In genomic region chr14:68518910-68519686, GRCh38 we compare ENCODE assay signal across 13 cellular contexts.
DNase-seq lines count a peak whose midpoint lies in the region; ATAC-seq, FAIRE-seq and TF ChIP-seq lines count a peak whose summit lies in the region.
"Had no signal": no experiment of that assay in that cellular context is flagged by ENCODE, and none has a peak within 500 bp of the region (broad histone marks: within the 10 kb centered on the region; RNA-seq: fewer than 3 reads in every experiment).

No MANE protein-coding gene starts in this region.

- H2BK15ac ChIP-seq in IMR-90 (ENCODE audit: low read depth, low read length), result no peak overlapping the region

- H3K4me2 ChIP-seq in IMR-90 (ENCODE audit: low read depth, low read length), result no peak overlapping the region

- peak overlapping the region; percentile 13; the same call in 1 of the 2 replicates for H2AK5ac ChIP-seq in IMR-90 (ENCODE audit: low read depth, low read length)

- H2AFZ ChIP-seq in IMR-90 (replicated peaks; ENCODE audit: low read length, poor library complexity), result no peak overlapping the region

- no peak overlapping the region for H2AK9ac ChIP-seq in IMR-90 (replicated peaks; ENCODE audit: low read depth, low read length, poor library complexity)

- no peaks in the 10 kb centered on the region for H3K9me3 ChIP-seq in IMR-90 (ENCODE audit: control insufficient read depth, insufficient read depth, low read length)
- H3K9me3 ChIP-seq in left lung, result no peaks in the 10 kb centered on the region
- H3K9me3 ChIP-seq in skeletal muscle tissue (ENCODE audit: control insufficient read depth in 3 of 3, low read length in 3 of 3), result no peaks in the 10 kb centered on the region

- no peak for TF ChIP-seq POLR2A in IMR-90 (IDR thresholded peaks at IDR 0.05; ENCODE audit: low read depth, low read length)

- H3K27me3 ChIP-seq in IMR-90 (ENCODE audit: control insufficient read depth, insufficient read depth, low read length) (no peaks in the 10 kb centered on the region), bronchial epithelial cell (ENCODE audit: control insufficient read depth, insufficient read depth, low read length) (no peaks in the 10 kb centered on the region), left lung (no peaks in the 10 kb centered on the region), skeletal muscle tissue (ENCODE audit: control insufficient read depth in 3 of 3, insufficient read depth in 3 of 3, low read length in 3 of 3) (no peaks in the 10 kb centered on the region)

- H3K18ac ChIP-seq in IMR-90 (ENCODE audit: low read depth, low read length), result peak overlapping the region; percentile 7; the same call in 1 of the 2 replicates

- no peak overlapping the region for H4K8ac ChIP-seq in IMR-90 (ENCODE audit: low read depth in 2 of 2, low read length in 2 of 2)

- H3K79me1 ChIP-seq in IMR-90 (ENCODE audit: low read depth in 1 of 2, low read length in 2 of 2), result no peaks in the 10 kb centered on the region

- H3K56ac ChIP-seq in IMR-90 (ENCODE audit: extremely low read depth, insufficient read depth, low read length), result no peak overlapping the region

- WGBS in IMR-90 (ENCODE audit: extremely low coverage in 2 of 2, insufficient read length in 1 of 2), 2 experiments, result 67% methylated on average over 1 of the region's 6 CpGs; no CpG with 5 or more reads in 1 of the 2 experiments

- H4K91ac ChIP-seq in IMR-90 (ENCODE audit: insufficient read depth, low read depth, low read length), result no peak overlapping the region

- CTCF ChIA-PET in IMR-90 (lab: Yijun Ruan, JAX), result interaction anchor here (0.8 kb wide), 1 partner anchor 131 kb away, joined by 4 read pairs; no protein-coding TSS in a partner anchor

- dilution Hi-C loops in IMR-90 (cut with HindIII; ENCODE audit: low sequenced_read_pairs, unreplicated experiment), result no loop called here

- H3K36me3 ChIP-seq in IMR-90 (ENCODE audit: control insufficient read depth, insufficient read depth, low read length) (no peaks in the 10 kb centered on the region), bronchial epithelial cell (ENCODE audit: control insufficient read depth, insufficient read depth, low read length) (no peaks in the 10 kb centered on the region), left lung (no peaks in the 10 kb centered on the region), skeletal muscle tissue (ENCODE audit: control insufficient read depth in 3 of 3, insufficient read depth in 3 of 3, low read length in 3 of 3) (no peaks in the 10 kb centered on the region)

- no peaks in the 10 kb centered on the region for H4K20me1 ChIP-seq in IMR-90 (ENCODE audit: insufficient read depth, low read length)

- BruUV-seq in IMR-90 (replicated peaks; lab: Mats Ljungman, UMichigan), result no TSS peak

- no peaks in the 10 kb centered on the region for H3K9me1 ChIP-seq in IMR-90 (ENCODE audit: insufficient read depth, low read length)

- ATAC-seq in IMR-90 (ENCODE audit: low read depth) (no peak), left lung (no peak), GM18858 (IDR thresholded peaks at IDR 0.05; ENCODE audit: unreplicated experiment) (no peak), HG03196 (IDR thresholded peaks at IDR 0.05; ENCODE audit: unreplicated experiment) (no peak)
- ATAC-seq: Panc1; stimulated activated effector memory CD8-positive, alpha-beta T cell treated with anti-CD3 and anti-CD28 coated beads, Interleukin-12 subunit alpha, Interleukin-12 subunit beta, amount 100 ng/mL, for 72 hours had no signal

- POLR2A ChIA-PET in IMR-90 (lab: Charles Lee; ENCODE audit: unreplicated experiment), result no interaction called here

- H2BK5ac ChIP-seq in IMR-90 (ENCODE audit: low read depth, low read length, poor library complexity, severe bottlenecking), result no peak overlapping the region

- H3K27ac ChIP-seq in IMR-90 (ENCODE audit: insufficient read depth, low read length), result no peak overlapping the region
- H3K27ac ChIP-seq in left lung, result peak overlapping the region; percentile 65 to 76
- H3K27ac ChIP-seq in skeletal muscle tissue (ENCODE audit: low read depth, low read length), result peak overlapping the region; percentile 57

- H3K9ac ChIP-seq in IMR-90 (ENCODE audit: low read depth, low read length) (no peak overlapping the region), skeletal muscle tissue (ENCODE audit: low read depth in 1 of 3, low read length in 3 of 3) (no peak overlapping the region)

- in situ Hi-C loops in IMR-90 (cut with MboI; ENCODE audit: low sequenced_read_pairs), result no loop called here

- peak overlapping the region; percentile 19; the same call in 1 of the 2 replicates for H3K14ac ChIP-seq in IMR-90 (replicated peaks; ENCODE audit: low read depth, low read length)

- H2BK20ac ChIP-seq in IMR-90 (ENCODE audit: low read depth, low read length), result no peak overlapping the region; the same call in 1 of the 2 replicates

- H2BK120ac ChIP-seq in IMR-90 (ENCODE audit: low read depth, low read length), result no peak overlapping the region

- intact Hi-C loops in IMR-90 (cut with micrococcal nuclease) (no loop called here), left lung (cut with DNase I) (no loop called here)

- no peak overlapping the region for H3K23ac ChIP-seq in IMR-90 (ENCODE audit: low read depth, low read length)

- TF ChIP-seq CTCF in IMR-90 (conservative IDR thresholded peaks at IDR 0.05; ENCODE audit: low read depth, low read length), result no peak
- no peak for TF ChIP-seq CTCF in bronchial epithelial cell (IDR thresholded peaks at IDR 0.05; ENCODE audit: insufficient read depth, low read length, severe bottlenecking)
- TF ChIP-seq CTCF in left lung (IDR thresholded peaks at IDR 0.05), result no peak

- H3K4me3 ChIP-seq in IMR-90 (ENCODE audit: insufficient read depth, low read depth, low read length) (no peak overlapping the region), bronchial epithelial cell (ENCODE audit: low read depth, low read length) (no peak overlapping the region), left lung (no peak overlapping the region), skeletal muscle tissue (ENCODE audit: low read length in 3 of 3) (peak overlapping the region in 2 of 3 donors; percentile 3 to 7)

- TF ChIP-seq RAD21 in IMR-90 (IDR thresholded peaks at IDR 0.05; ENCODE audit: low read length), result no peak

- FAIRE-seq in bronchial epithelial cell (lab: Jason Lieb, UNC), result no peak

- peak; percentile 63 for DNase-seq in IMR-90
- DNase-seq in bronchial epithelial cell (ENCODE audit: low read depth), result peak; percentile 62
- DNase-seq in left lung, result no peak
- no peak for DNase-seq in activated T-cell treated with anti-CD3 and anti-CD28 coated beads for 4 hours
- DNase-seq in T1000 (lab: John Stamatoyannopoulos, UW), result no peak
- DNase-seq: activated effector memory CD4-positive, alpha-beta T cell treated with Interleukin-2 at 50 U/mL for 16 hours; effector CD4-positive, alpha-beta T cell; NCI-H187 treated with DMSO at 0.1 percent for 48 hours had no signal

- H4K5ac ChIP-seq in IMR-90 (ENCODE audit: low read depth, low read length), result no peak overlapping the region; the same call in 1 of the 2 replicates

- H3K4ac ChIP-seq in IMR-90 (ENCODE audit: low read depth, low read length), result no peak overlapping the region

- peaks cover 9% of the 10 kb centered on the region; the same call in 1 of the 2 replicates for H3K4me1 ChIP-seq in IMR-90 (ENCODE audit: control insufficient read depth, insufficient read depth, low read length)
- peaks cover 22 to 52% of the 10 kb centered on the region in 2 donors for H3K4me1 ChIP-seq in left lung
- H3K4me1 ChIP-seq in skeletal muscle tissue (ENCODE audit: control insufficient read depth in 3 of 3, insufficient read depth in 3 of 3, low read length in 3 of 3), result peaks cover 27 to 41% (median 37%) of the 10 kb centered on the region in 3 donors

TF ChIP-seq in IMR-90, 13 proteins besides CTCF, POLR2A, EP300 and RAD21:
- TF ChIP-seq USF2 (IDR thresholded peaks at IDR 0.05; ENCODE audit: low read depth, low read length), result no peak
- TF ChIP-seq FOS (IDR thresholded peaks at IDR 0.05; ENCODE audit: low read depth, low read length), result no peak
- no peak for TF ChIP-seq ELK1 (IDR thresholded peaks at IDR 0.05; ENCODE audit: borderline replicate concordance, low read depth, low read length)
- TF ChIP-seq CEBPB (IDR thresholded peaks at IDR 0.05; ENCODE audit: low read depth, low read length), result peak; percentile 53

Comparison
In these comparisons a context has a peak if more than half of its experiments do, and no peak if none do; other contexts are left out.
1. DNase-seq: peak in IMR-90 (single experiment) and bronchial epithelial cell (single experiment); none in left lung (0 of 2), activated T-cell treated with anti-CD3 and anti-CD28 coated beads for 4 hours (single experiment) and T1000 (single experiment).
2. H3K4me3 ChIP-seq: peak in skeletal muscle tissue (2 of 3); none in IMR-90 (single experiment), bronchial epithelial cell (single experiment) and left lung (0 of 2).